Comparison of ENCODE assay signal across 16 cellular contexts in the genomic region with DNA sequence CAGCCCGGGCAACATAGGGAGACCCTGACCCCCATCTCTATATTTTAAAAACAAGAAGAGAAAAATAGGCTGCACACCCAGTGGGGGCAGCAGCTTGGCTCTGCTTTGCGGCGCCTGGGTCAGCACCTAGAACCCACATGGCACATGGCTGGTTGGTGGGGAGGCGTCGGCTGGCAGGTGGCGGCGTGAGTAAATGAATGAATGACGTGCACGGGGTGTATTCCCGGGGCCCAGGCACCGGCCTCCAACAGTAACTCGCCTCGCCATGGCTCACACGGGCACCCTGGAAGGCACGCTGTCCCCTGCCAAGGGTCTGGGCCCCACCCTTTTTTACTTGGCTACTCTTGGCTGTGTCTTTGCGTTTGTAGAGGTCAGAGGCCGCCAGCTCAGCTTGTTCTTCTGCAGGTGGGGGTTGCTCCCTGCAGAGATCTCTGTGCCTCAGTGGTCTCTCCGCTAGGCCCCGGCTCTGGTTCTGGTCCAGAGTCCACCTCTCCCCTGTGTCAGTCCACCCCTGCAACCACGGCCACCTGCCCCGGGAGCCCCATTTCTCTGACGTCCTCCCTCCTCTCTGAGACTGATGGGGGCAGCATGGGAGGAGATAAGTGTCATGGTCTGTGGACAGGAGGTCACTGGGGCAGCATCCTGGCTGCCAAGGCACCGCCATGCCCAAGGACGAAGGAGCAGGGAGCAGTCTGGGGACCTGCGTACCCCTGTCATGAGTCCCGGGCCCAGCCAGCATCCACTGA. TPM values are rescaled to one million over a fixed set of nuclear protein-coding genes. Genes with fewer than 3 reads are reported as not detected.
"Had no signal": no experiment of that assay in that cellular context is flagged by ENCODE, and none has a peak within 500 bp of the region (broad histone marks: within the 10 kb centered on the region; RNA-seq: fewer than 3 reads in every experiment).

No MANE protein-coding gene starts in this region.

- H3K27ac ChIP-seq: body of pancreas, tibial nerve, uterus had no signal

- H3K36me3 Mint-ChIP-seq: natural killer cell had no signal

- H3K36me3 ChIP-seq: uterus had no signal

- H3K9me3 Mint-ChIP-seq: activated T-helper 1 cell treated with anti-CD3 and anti-CD28 coated beads, Interleukin-12 subunit alpha, Interleukin-12 subunit beta, Interleukin-2, Interleukin-4 antibody, amounts not matched to agents 30 ng/mL and 10 ng/mL and 1 ng/mL, durations not matched to agents 14 hours and 24 hours and 36 hours; natural killer cell; WTC11 had no signal

- H3K4me3 Mint-ChIP-seq: activated CD4-positive, alpha-beta T cell treated with anti-CD3 and anti-CD28 coated beads for 36 hours; activated naive CD8-positive, alpha-beta T cell; activated T-helper 1 cell treated with anti-CD3 and anti-CD28 coated beads, Interleukin-12 subunit alpha, Interleukin-12 subunit beta, Interleukin-2, Interleukin-4 antibody, amounts not matched to agents 30 ng/mL and 10 ng/mL and 1 ng/mL, durations not matched to agents 14 hours and 24 hours and 36 hours; natural killer cell; WTC11 had no signal

- H3K9me3 ChIP-seq: body of pancreas, tibial nerve, uterus had no signal

- H3K4me3 ChIP-seq: body of pancreas, lung, tibial nerve, uterus had no signal

- DNase-seq: activated CD4-positive, alpha-beta T cell treated with anti-CD3 and anti-CD28 coated beads for 36 hours; activated CD4-positive, alpha-beta T cell treated with anti-CD3 and anti-CD28 coated beads, Interleukin-2, amount 50 U/mL, for 48 hours; activated T-cell treated with anti-CD3 and anti-CD28 coated beads for 4 hours; amniotic stem cell; body of pancreas; erythroblast; foreskin melanocyte; natural killer cell; stimulated activated naive CD4-positive, alpha-beta T cell; uterus had no signal

- H3K27ac Mint-ChIP-seq: activated CD4-positive, alpha-beta T cell treated with anti-CD3 and anti-CD28 coated beads for 36 hours; activated naive CD8-positive, alpha-beta T cell; activated T-helper 1 cell treated with anti-CD3 and anti-CD28 coated beads, Interleukin-12 subunit alpha, Interleukin-12 subunit beta, Interleukin-2, Interleukin-4 antibody, amounts not matched to agents 30 ng/mL and 10 ng/mL and 1 ng/mL, durations not matched to agents 14 hours and 24 hours and 36 hours; natural killer cell had no signal

- H3K27me3 Mint-ChIP-seq: activated CD4-positive, alpha-beta T cell treated with anti-CD3 and anti-CD28 coated beads for 36 hours; activated naive CD8-positive, alpha-beta T cell had no signal

- H3K27me3 ChIP-seq: body of pancreas, tibial nerve, uterus had no signal

RNA-seq across cellular contexts. Expression of a gene that starts 27.3 kb away (rescaled TPM):
- polyA plus RNA-seq: keratinocyte had no signal

RNA-seq across cellular contexts. Expression of a gene that starts 28.4 kb away (rescaled TPM):
- polyA plus RNA-seq: keratinocyte, lung had no signal

RNA-seq across cellular contexts. Expression of a gene that starts 31.4 kb away (rescaled TPM):
- polyA plus RNA-seq: keratinocyte had no signal
